ENCODE assay signal across 1 cellular context in genomic region chr9:98056403-98057094, GRCh38.
TF ChIP-seq lines count a peak whose summit lies in the region.

Gene NANS (plus strand): TSS chr9:98056732. CDS start chr9:98056809, 77 bp downstream.

TF ChIP-seq in HepG2, 621 proteins besides CTCF, POLR2A, EP300 and RAD21 (continued from another document):
- TF ChIP-seq ZNF142 (CRISPR knock-in tag; IDR thresholded peaks at IDR 0.05) (peak; percentile 41), MLLT10 (CRISPR knock-in tag; IDR thresholded peaks at IDR 0.05) (no peak), THAP8 (CRISPR knock-in tag; IDR thresholded peaks at IDR 0.05; ENCODE audit: borderline replicate concordance) (no peak), STAG1 (CRISPR knock-in tag; IDR thresholded peaks at IDR 0.05) (no peak; the same call in 1 of the 2 replicates), SNAPC4 (CRISPR knock-in tag; IDR thresholded peaks at IDR 0.05) (peak; percentile 52; the same call in 1 of the 2 replicates), BORCS8-MEF2B (CRISPR knock-in tag; IDR thresholded peaks at IDR 0.05) (peak; percentile 40; the same call in 1 of the 2 replicates), ZNF788 (CRISPR knock-in tag; IDR thresholded peaks at IDR 0.05; ENCODE audit: borderline replicate concordance) (peak; percentile 75; the same call in 1 of the 2 replicates), ZNF557 (CRISPR knock-in tag; IDR thresholded peaks at IDR 0.05) (no peak), ZBTB33 (CRISPR knock-in tag; IDR thresholded peaks at IDR 0.05) (no peak), MXD1 (CRISPR knock-in tag; IDR thresholded peaks at IDR 0.05) (peak; percentile 86), E2F2 (CRISPR knock-in tag; IDR thresholded peaks at IDR 0.05; ENCODE audit: borderline replicate concordance) (0 out of 2 replicates have a peak, but pooled peaks have one; percentile 67), KDM4B (CRISPR knock-in tag; IDR thresholded peaks at IDR 0.05) (0 out of 2 replicates have a peak, but pooled peaks have one; percentile 53), ZBTB34 (CRISPR knock-in tag; IDR thresholded peaks at IDR 0.05) (no peak), TSC22D2 (CRISPR knock-in tag; IDR thresholded peaks at IDR 0.05; ENCODE audit: borderline replicate concordance) (peak; percentile 25), GLI4 (CRISPR knock-in tag; IDR thresholded peaks at IDR 0.05; ENCODE audit: borderline replicate concordance) (peak; percentile 66; the same call in 1 of the 2 replicates), HES4 (CRISPR knock-in tag; IDR thresholded peaks at IDR 0.05; ENCODE audit: borderline replicate concordance) (peak; percentile 76; the same call in 1 of the 2 replicates), ZNF260 (CRISPR knock-in tag; IDR thresholded peaks at IDR 0.05; ENCODE audit: borderline replicate concordance, low read depth) (no peak), KDM5B (CRISPR knock-in tag; IDR thresholded peaks at IDR 0.05; ENCODE audit: borderline replicate concordance) (peak; percentile 92), TRAFD1 (CRISPR knock-in tag; IDR thresholded peaks at IDR 0.05; ENCODE audit: borderline replicate concordance) (0 out of 2 replicates have a peak, but pooled peaks have one; percentile 19), ARNTL (CRISPR knock-in tag; IDR thresholded peaks at IDR 0.05) (peak; percentile 69), RFX1 (IDR thresholded peaks at IDR 0.05) (no peak), GATA4 (IDR thresholded peaks at IDR 0.05; ENCODE audit: borderline replicate concordance, low read depth) (peak; percentile 74)
